In the genomic region with DNA sequence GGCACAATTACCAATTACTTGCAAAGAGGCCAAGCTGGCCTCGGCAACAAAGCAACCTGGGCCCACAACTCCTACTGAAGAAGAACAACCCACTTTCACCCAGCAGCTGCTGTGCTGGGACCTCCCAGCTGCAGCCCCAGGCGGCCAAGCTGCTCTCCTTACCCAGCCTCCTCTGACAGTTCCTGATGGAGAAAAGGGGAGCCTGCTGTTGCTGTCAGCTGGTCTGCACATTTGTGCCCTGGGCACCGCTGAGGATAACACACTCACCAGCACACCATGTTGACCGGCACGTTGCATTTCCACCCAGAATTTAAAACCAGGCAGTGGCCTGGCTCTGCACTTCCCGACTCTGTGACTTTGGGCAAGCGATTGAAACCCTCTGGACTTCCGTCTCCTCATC, we compare ENCODE assay signal across 22 cellular contexts. TPM values are rescaled to one million over a fixed set of nuclear protein-coding genes. Genes with fewer than 3 reads are reported as not detected.
A peak's percentile ranks its signal among the peaks of the same experiment; 100 is the strongest.
DNase-seq lines count a peak whose midpoint lies in the region; ATAC-seq and TF ChIP-seq lines count a peak whose summit lies in the region.
"Had no signal": no experiment of that assay in that cellular context is flagged by ENCODE, and none has a peak within 500 bp of the region (broad histone marks: within the 10 kb centered on the region; RNA-seq: fewer than 3 reads in every experiment).

No MANE protein-coding gene starts in this region.

- no peaks in the 10 kb centered on the region for H3K9me3 ChIP-seq in CD8-positive, alpha-beta memory T cell (ENCODE audit: low read length)

- no peaks in the 10 kb centered on the region for H3K36me3 ChIP-seq in CD8-positive, alpha-beta memory T cell (ENCODE audit: insufficient read depth, low read length)

- H3K9me3 Mint-ChIP-seq in endothelial cell (ENCODE audit: unreplicated experiment) (no peaks in the 10 kb centered on the region), osteocyte (ENCODE audit: unreplicated experiment) (no peaks in the 10 kb centered on the region)
- H3K9me3 Mint-ChIP-seq in CD8-positive, alpha-beta memory T cell, result peaks cover 0 to 4% (median 0%) of the 10 kb centered on the region in 5 donors

- H3K4me1 ChIP-seq in CD8-positive, alpha-beta memory T cell (ENCODE audit: insufficient read depth, low read length), result no peaks in the 10 kb centered on the region

- no peaks in the 10 kb centered on the region for H3K36me3 Mint-ChIP-seq in endothelial cell (ENCODE audit: low read depth, unreplicated experiment)
- H3K36me3 Mint-ChIP-seq in osteocyte (ENCODE audit: unreplicated experiment), result no peaks in the 10 kb centered on the region
- H3K36me3 Mint-ChIP-seq in CD8-positive, alpha-beta memory T cell, result peaks cover 0 to 5% (median 0%) of the 10 kb centered on the region in 3 donors

- H3K4me3 ChIP-seq in CD8-positive, alpha-beta memory T cell (ENCODE audit: low read length), result no peak overlapping the region

- H3K27ac Mint-ChIP-seq in endothelial cell (ENCODE audit: unreplicated experiment) (no peak overlapping the region), osteocyte (ENCODE audit: unreplicated experiment) (no peak overlapping the region)
- no peak overlapping the region for H3K27ac Mint-ChIP-seq in CD8-positive, alpha-beta memory T cell

- peak; percentile 33 for DNase-seq in DMS53 (lab: John Stamatoyannopoulos, UW)
- DNase-seq in DMS53 treated with DMSO at 0.1 percent for 48 hours (lab: John Stamatoyannopoulos, UW; ENCODE audit: unreplicated experiment), result no peak
- DNase-seq in RWPE1 (ENCODE audit: low spot score), result no peak
- DNase-seq in endothelial cell (ENCODE audit: low spot score), result no peak
- DNase-seq in osteocyte (ENCODE audit: extremely low spot score, unreplicated experiment), result peak; percentile 56
- no peak for DNase-seq in anterior cingulate cortex (lab: John Stamatoyannopoulos, UW)
- DNase-seq in CD8-positive, alpha-beta memory T cell, result no peak
- DNase-seq: AML-193; GF-D8; GOT3; KG1; NCI-H1105 treated with DMSO at 0.1 percent for 48 hours; NCI-H1930; NCI-H2171; NCI-H446; NCI-H69; NK-92 treated with Interleukin-12 subunit alpha and Interleukin-12 subunit beta, amount 100 ng/mL, for 24 hours; OCI-M1; SHP77 treated with DMSO at 0.1 percent for 48 hours had no signal

- POLR2A ChIA-PET in RWPE1 (lab: Yijun Ruan, JAX; ENCODE audit: low non-redundant PET), result no interaction called here
- POLR2A ChIA-PET in CD8-positive, alpha-beta memory T cell (lab: Charles Lee), result no interaction called here

- H3K27me3 Mint-ChIP-seq in endothelial cell (ENCODE audit: unreplicated experiment), result peaks cover 6% of the 10 kb centered on the region
- H3K27me3 Mint-ChIP-seq in osteocyte (ENCODE audit: unreplicated experiment), result no peaks in the 10 kb centered on the region
- peaks cover 2 to 13% of the 10 kb centered on the region in 2 donors for H3K27me3 Mint-ChIP-seq in CD8-positive, alpha-beta memory T cell

- H3K4me3 Mint-ChIP-seq in endothelial cell (ENCODE audit: unreplicated experiment) (peak overlapping the region; percentile 73), osteocyte (ENCODE audit: unreplicated experiment) (no peak overlapping the region)
- no peak overlapping the region for H3K4me3 Mint-ChIP-seq in CD8-positive, alpha-beta memory T cell

- no peak for TF ChIP-seq CTCF in RWPE1 (conservative IDR thresholded peaks at IDR 0.05; ENCODE audit: low read depth)
- no peak for TF ChIP-seq CTCF in endothelial cell (IDR thresholded peaks at IDR 0.05; ENCODE audit: unreplicated experiment)
- no peak for TF ChIP-seq CTCF in osteocyte (IDR thresholded peaks at IDR 0.05)

- H3K27me3 ChIP-seq in CD8-positive, alpha-beta memory T cell (ENCODE audit: insufficient read depth, low read length, poor library complexity, severe bottlenecking), result peaks cover 3% of the 10 kb centered on the region

- no peak for ATAC-seq in GM18519 (IDR thresholded peaks at IDR 0.05; ENCODE audit: low FRiP score, unreplicated experiment)

- H3K27ac ChIP-seq in RWPE1, result peak overlapping the region; percentile 87
- no peak overlapping the region for H3K27ac ChIP-seq in CD8-positive, alpha-beta memory T cell (ENCODE audit: low read depth, low read length)
- H3K27ac ChIP-seq: 22Rv1, C4-2B had no signal

- H3K4me1 Mint-ChIP-seq in endothelial cell (ENCODE audit: unreplicated experiment) (peaks cover 6% of the 10 kb centered on the region), osteocyte (ENCODE audit: unreplicated experiment) (peaks cover 20% of the 10 kb centered on the region)
- no peaks in the 10 kb centered on the region for H3K4me1 Mint-ChIP-seq in CD8-positive, alpha-beta memory T cell

- CTCF ChIA-PET in RWPE1 (lab: Yijun Ruan, JAX), result interaction anchor here (0.5 to 1.3 kb wide), 3 partner anchors 156 to 1320 kb away, joined by 3 to 6 read pairs (median 4); no protein-coding TSS in a partner anchor
- CTCF ChIA-PET in CD8-positive, alpha-beta memory T cell (lab: Charles Lee), result no interaction called here

RNA-seq across cellular contexts. Expression of a gene that starts 33.6 kb away (rescaled TPM):
- 0.21 TPM for total RNA-seq in endothelial cell (ENCODE audit: unreplicated experiment)
- not detected in 2 replicates for total RNA-seq in osteocyte
- total RNA-seq in CD8-positive, alpha-beta memory T cell, result not detected
- polyA plus RNA-seq in CD8-positive, alpha-beta memory T cell, result not detected

Comparison
In these comparisons a context has a peak if more than half of its experiments do, and no peak if none do; other contexts are left out.
1. DNase-seq: peak in DMS53 (single experiment) and osteocyte (single experiment); none in DMS53 treated with DMSO at 0.1 percent for 48 hours (single experiment), RWPE1 (single experiment), endothelial cell (single experiment), anterior cingulate cortex (0 of 58) and CD8-positive, alpha-beta memory T cell (0 of 5).